Comparison of ENCODE assay signal across 7 cellular contexts in the genomic region with DNA sequence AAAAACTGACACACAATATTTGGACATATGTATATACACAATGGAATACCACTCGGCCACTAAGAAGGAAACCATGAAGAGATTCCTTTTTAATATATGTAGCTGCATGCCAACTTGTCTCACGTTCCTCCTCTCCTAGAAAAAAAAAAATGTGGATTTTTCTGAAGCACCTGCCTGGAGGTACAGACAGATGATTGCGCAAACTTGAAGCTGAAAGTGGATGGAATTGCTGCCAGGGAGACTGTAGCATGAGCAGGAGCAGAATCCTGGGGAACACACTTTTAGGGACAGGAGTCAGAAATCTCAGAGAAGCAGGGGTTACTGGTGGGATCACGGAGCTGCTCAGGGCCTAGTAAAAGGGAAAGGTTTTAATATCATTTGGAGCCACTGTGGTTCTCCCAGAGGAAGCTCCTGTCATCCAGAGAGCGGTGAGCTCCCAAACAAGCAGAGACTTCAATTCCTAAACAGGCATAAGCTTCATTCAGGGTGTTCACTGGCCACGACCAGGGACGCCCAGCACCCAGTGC.
DNase-seq lines count a peak whose midpoint lies in the region; ATAC-seq and TF ChIP-seq lines count a peak whose summit lies in the region.

No MANE protein-coding gene starts in this region.

- DNase-seq in HAP-1 (ENCODE audit: low spot score in 2 of 2) (no peak), SK-N-MC (ENCODE audit: low read depth, low spot score) (no peak), foreskin fibroblast (no peak), C1 segment of cervical spinal cord (lab: John Stamatoyannopoulos, UW) (no peak)

- no peaks in the 10 kb centered on the region for H3K27me3 ChIP-seq in HAP-1 (ENCODE audit: low read depth)

- H3K27ac ChIP-seq in SK-N-MC (no peak overlapping the region), skin epidermis (peak overlapping the region in 5 of 21 experiments; percentile 13 to 85 (median 73))

- in situ Hi-C loops in HAP-1 (cut with MboI; ENCODE audit: low sequenced_read_pairs) = no loop called here

- H3K9me3 ChIP-seq in HAP-1 (no peaks in the 10 kb centered on the region), SK-N-MC (ENCODE audit: low read depth, low read length) (no peaks in the 10 kb centered on the region)

- H3K36me3 ChIP-seq in HAP-1 (replicated peaks) = peaks cover 4% of the 10 kb centered on the region; the same call in 1 of the 2 replicates
- H3K36me3 ChIP-seq in SK-N-MC (ENCODE audit: insufficient read depth, low read length) = peaks cover 2% of the 10 kb centered on the region; the same call in 1 of the 2 replicates

- H3K9ac ChIP-seq in SK-N-MC (ENCODE audit: insufficient read length) = no peak overlapping the region

- H3K4me3 ChIP-seq in HAP-1 = peak overlapping the region; percentile 42
- H3K4me3 ChIP-seq in SK-N-MC = peak overlapping the region; percentile 97
- peak overlapping the region; percentile 45 to 73 for H3K4me3 ChIP-seq in foreskin fibroblast (ENCODE audit: low read depth in 1 of 2, low read length in 2 of 2)
- peak overlapping the region; percentile 45 to 75 (median 56) for H3K4me3 ChIP-seq in skin epidermis

- H3K4me1 ChIP-seq in HAP-1 = peaks cover 11% of the 10 kb centered on the region

- no peak for ATAC-seq in HG03342 (IDR thresholded peaks at IDR 0.05; ENCODE audit: unreplicated experiment)
- ATAC-seq in HG03175 (IDR thresholded peaks at IDR 0.05; ENCODE audit: unreplicated experiment) = no peak

- TF ChIP-seq CTCF in foreskin fibroblast (IDR thresholded peaks at IDR 0.05; ENCODE audit: low read depth, low read length) = no peak

Comparison
In these comparisons a context has a peak if more than half of its experiments do, and no peak if none do; other contexts are left out.
1. H3K4me3 ChIP-seq: peak in every context shown above with its lines; median percentile 97 in SK-N-MC; 59 in foreskin fibroblast; 56 in skin epidermis; 42 in HAP-1.